In genomic region chr15:88454867-88455810, GRCh38 we compare ENCODE assay signal across 1 cellular context.
TF ChIP-seq lines count a peak whose summit lies in the region.

No MANE protein-coding gene starts in this region.

TF ChIP-seq in K562, 482 proteins besides CTCF, POLR2A, EP300 and RAD21 (continued from another document and continues in another):
- TF ChIP-seq ARID4B (CRISPR knock-in tag; IDR thresholded peaks at IDR 0.05) (no peak), ZNF253 (CRISPR knock-in tag; conservative IDR thresholded peaks at IDR 0.05) (no peak), SMC3 (conservative IDR thresholded peaks at IDR 0.05; ENCODE audit: insufficient read depth, low read depth, low read length) (peak; percentile 42), MYNN (IDR thresholded peaks at IDR 0.05) (peak; percentile 44; the same call in 1 of the 2 replicates), MYNN (CRISPR knock-in tag; IDR thresholded peaks at IDR 0.05) (no peak), BMI1 (IDR thresholded peaks at IDR 0.05; ENCODE audit: low read length) (no peak), BHLHE40 (IDR thresholded peaks at IDR 0.05; ENCODE audit: low read length) (no peak), SAP30 (IDR thresholded peaks at IDR 0.05; ENCODE audit: borderline replicate concordance, insufficient read depth, low read depth, low read length, poor library complexity, severe bottlenecking) (no peak), ELF2 (CRISPR knock-in tag; IDR thresholded peaks at IDR 0.05) (no peak), RAD51 (IDR thresholded peaks at IDR 0.05; ENCODE audit: borderline replicate concordance, low read depth) (no peak), ZNF197 (CRISPR knock-in tag; IDR thresholded peaks at IDR 0.05; ENCODE audit: low read depth) (no peak), ZNF583 (CRISPR knock-in tag; IDR thresholded peaks at IDR 0.05) (no peak), ZNF436 (CRISPR knock-in tag; IDR thresholded peaks at IDR 0.05) (no peak), CHD4 (IDR thresholded peaks at IDR 0.05; ENCODE audit: insufficient read depth, insufficient replicate concordance, low read depth, low read length, poor library complexity, severe bottlenecking) (no peak), ZNF23 (CRISPR knock-in tag; IDR thresholded peaks at IDR 0.05) (no peak), DNMT1 (IDR thresholded peaks at IDR 0.05) (no peak), ZNF76 (CRISPR knock-in tag; IDR thresholded peaks at IDR 0.05; ENCODE audit: borderline replicate concordance) (no peak), SIRT6 (IDR thresholded peaks at IDR 0.05; ENCODE audit: low read depth, low read length) (no peak), POLR3A (IDR thresholded peaks at IDR 0.05; ENCODE audit: borderline replicate concordance, extremely low read depth, insufficient read depth, insufficient read length) (no peak), ZBTB12 (CRISPR knock-in tag; IDR thresholded peaks at IDR 0.05) (no peak), RBM34 (IDR thresholded peaks at IDR 0.05; ENCODE audit: borderline replicate concordance, insufficient read depth, low read length) (no peak), RBBP5 (IDR thresholded peaks at IDR 0.05; ENCODE audit: borderline replicate concordance, insufficient read depth, low read length, poor library complexity, severe bottlenecking) (no peak), ZNF239 (CRISPR knock-in tag; IDR thresholded peaks at IDR 0.05) (no peak), HDAC6 (IDR thresholded peaks at IDR 0.05; ENCODE audit: low read depth, low read length) (no peak), STAG1 (CRISPR knock-in tag; IDR thresholded peaks at IDR 0.05; ENCODE audit: borderline replicate concordance) (peak; percentile 23; the same call in 1 of the 2 replicates), ZSCAN29 (IDR thresholded peaks at IDR 0.05) (no peak), ZNF140 (CRISPR knock-in tag; IDR thresholded peaks at IDR 0.05) (no peak), NR2C1 (IDR thresholded peaks at IDR 0.05) (no peak), NR2C1 (tag; IDR thresholded peaks at IDR 0.05) (no peak), HOMEZ (CRISPR knock-in tag; IDR thresholded peaks at IDR 0.05) (no peak), KDM2B (CRISPR knock-in tag; IDR thresholded peaks at IDR 0.05) (no peak), RBM15 (IDR thresholded peaks at IDR 0.05; ENCODE audit: insufficient read depth, low read length) (no peak), HSF4 (CRISPR knock-in tag; IDR thresholded peaks at IDR 0.05; ENCODE audit: borderline replicate concordance) (no peak), CBX2 (IDR thresholded peaks at IDR 0.05; ENCODE audit: insufficient read depth, low read length, poor library complexity, severe bottlenecking) (no peak), ZNF398 (CRISPR knock-in tag; IDR thresholded peaks at IDR 0.05) (no peak), ZNF232 (CRISPR knock-in tag; IDR thresholded peaks at IDR 0.05) (no peak), ZNF77 (CRISPR knock-in tag; IDR thresholded peaks at IDR 0.05) (no peak), KDM5B (IDR thresholded peaks at IDR 0.05; ENCODE audit: insufficient replicate concordance, low read depth, low read length) (no peak), WHSC1 (IDR thresholded peaks at IDR 0.05; ENCODE audit: low read length) (no peak), GATA2 (CRISPR knock-in tag; IDR thresholded peaks at IDR 0.05) (no peak), NFATC3 (IDR thresholded peaks at IDR 0.05) (no peak), BACH1 (tag; IDR thresholded peaks at IDR 0.05) (no peak)
- TF ChIP-seq, protein P1, sequence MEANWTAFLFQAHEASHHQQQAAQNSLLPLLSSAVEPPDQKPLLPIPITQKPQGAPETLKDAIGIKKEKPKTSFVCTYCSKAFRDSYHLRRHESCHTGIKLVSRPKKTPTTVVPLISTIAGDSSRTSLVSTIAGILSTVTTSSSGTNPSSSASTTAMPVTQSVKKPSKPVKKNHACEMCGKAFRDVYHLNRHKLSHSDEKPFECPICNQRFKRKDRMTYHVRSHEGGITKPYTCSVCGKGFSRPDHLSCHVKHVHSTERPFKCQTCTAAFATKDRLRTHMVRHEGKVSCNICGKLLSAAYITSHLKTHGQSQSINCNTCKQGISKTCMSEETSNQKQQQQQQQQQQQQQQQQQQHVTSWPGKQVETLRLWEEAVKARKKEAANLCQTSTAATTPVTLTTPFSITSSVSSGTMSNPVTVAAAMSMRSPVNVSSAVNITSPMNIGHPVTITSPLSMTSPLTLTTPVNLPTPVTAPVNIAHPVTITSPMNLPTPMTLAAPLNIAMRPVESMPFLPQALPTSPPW (CRISPR knock-in tag; IDR thresholded peaks at IDR 0.05): peak; percentile 35; the same call in 1 of the 2 replicates
- TF ChIP-seq, protein P2, sequence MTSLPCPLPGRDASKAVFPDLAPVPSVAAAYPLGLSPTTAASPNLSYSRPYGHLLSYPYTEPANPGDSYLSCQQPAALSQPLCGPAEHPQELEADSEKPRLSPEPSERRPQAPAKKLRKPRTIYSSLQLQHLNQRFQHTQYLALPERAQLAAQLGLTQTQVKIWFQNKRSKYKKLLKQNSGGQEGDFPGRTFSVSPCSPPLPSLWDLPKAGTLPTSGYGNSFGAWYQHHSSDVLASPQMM (CRISPR knock-in tag; IDR thresholded peaks at IDR 0.05): no peak
- TF ChIP-seq, protein P3, sequence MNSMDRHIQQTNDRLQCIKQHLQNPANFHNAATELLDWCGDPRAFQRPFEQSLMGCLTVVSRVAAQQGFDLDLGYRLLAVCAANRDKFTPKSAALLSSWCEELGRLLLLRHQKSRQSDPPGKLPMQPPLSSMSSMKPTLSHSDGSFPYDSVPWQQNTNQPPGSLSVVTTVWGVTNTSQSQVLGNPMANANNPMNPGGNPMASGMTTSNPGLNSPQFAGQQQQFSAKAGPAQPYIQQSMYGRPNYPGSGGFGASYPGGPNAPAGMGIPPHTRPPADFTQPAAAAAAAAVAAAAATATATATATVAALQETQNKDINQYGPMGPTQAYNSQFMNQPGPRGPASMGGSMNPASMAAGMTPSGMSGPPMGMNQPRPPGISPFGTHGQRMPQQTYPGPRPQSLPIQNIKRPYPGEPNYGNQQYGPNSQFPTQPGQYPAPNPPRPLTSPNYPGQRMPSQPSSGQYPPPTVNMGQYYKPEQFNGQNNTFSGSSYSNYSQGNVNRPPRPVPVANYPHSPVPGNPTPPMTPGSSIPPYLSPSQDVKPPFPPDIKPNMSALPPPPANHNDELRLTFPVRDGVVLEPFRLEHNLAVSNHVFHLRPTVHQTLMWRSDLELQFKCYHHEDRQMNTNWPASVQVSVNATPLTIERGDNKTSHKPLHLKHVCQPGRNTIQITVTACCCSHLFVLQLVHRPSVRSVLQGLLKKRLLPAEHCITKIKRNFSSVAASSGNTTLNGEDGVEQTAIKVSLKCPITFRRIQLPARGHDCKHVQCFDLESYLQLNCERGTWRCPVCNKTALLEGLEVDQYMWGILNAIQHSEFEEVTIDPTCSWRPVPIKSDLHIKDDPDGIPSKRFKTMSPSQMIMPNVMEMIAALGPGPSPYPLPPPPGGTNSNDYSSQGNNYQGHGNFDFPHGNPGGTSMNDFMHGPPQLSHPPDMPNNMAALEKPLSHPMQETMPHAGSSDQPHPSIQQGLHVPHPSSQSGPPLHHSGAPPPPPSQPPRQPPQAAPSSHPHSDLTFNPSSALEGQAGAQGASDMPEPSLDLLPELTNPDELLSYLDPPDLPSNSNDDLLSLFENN (IDR thresholded peaks at IDR 0.05; ENCODE audit: low read depth in 2 of 2, low read length in 2 of 2): no peak
- TF ChIP-seq, protein P4, sequence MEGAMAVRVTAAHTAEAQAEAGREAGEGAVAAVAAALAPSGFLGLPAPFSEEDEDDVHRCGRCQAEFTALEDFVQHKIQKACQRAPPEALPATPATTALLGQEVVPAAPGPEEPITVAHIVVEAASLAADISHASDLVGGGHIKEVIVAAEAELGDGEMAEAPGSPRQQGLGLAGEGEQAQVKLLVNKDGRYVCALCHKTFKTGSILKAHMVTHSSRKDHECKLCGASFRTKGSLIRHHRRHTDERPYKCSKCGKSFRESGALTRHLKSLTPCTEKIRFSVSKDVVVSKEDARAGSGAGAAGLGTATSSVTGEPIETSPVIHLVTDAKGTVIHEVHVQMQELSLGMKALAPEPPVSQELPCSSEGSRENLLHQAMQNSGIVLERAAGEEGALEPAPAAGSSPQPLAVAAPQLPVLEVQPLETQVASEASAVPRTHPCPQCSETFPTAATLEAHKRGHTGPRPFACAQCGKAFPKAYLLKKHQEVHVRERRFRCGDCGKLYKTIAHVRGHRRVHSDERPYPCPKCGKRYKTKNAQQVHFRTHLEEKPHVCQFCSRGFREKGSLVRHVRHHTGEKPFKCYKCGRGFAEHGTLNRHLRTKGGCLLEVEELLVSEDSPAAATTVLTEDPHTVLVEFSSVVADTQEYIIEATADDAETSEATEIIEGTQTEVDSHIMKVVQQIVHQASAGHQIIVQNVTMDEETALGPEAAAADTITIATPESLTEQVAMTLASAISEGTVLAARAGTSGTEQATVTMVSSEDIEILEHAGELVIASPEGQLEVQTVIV (CRISPR knock-in tag; IDR thresholded peaks at IDR 0.05; ENCODE audit: borderline replicate concordance): no peak
